Comparison of ENCODE assay signal across 24 cellular contexts in the genomic region with DNA sequence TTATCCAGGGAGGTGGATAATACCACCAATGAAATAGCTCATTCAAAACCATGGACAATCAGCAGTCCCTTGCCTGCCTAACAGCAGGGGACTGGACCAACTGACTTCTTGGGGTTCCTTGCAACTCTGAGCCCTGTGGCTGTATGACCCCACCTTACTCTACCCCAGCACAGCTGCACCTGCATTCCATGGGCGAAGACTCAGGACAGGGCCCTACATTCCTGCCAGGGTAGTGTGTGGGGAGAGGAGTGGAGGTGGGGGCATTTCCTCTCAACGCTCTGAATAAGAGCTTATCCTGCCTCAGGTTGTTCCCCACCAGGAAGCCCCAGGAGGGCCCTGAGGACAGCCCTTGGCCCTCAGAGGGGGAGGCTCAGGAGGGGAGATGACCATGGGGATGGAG.
"Had no signal": no experiment of that assay in that cellular context is flagged by ENCODE, and none has a peak within 500 bp of the region (broad histone marks: within the 10 kb centered on the region; RNA-seq: fewer than 3 reads in every experiment).

No MANE protein-coding gene starts in this region.

- DNase-seq: activated CD4-positive, alpha-beta T cell treated with anti-CD3 and anti-CD28 coated beads for 48 hours; activated CD4-positive, alpha-beta T cell treated with anti-CD3 and anti-CD28 coated beads, Interleukin-2, amount 50 U/mL, for 4 hours; activated CD4-positive, CD25-positive, alpha-beta regulatory T cell treated with anti-CD3 and anti-CD28 coated beads, Interleukin-2, amount 50 U/mL, for 72 hours; activated CD8-positive, alpha-beta memory T cell treated with anti-CD3 and anti-CD28 coated beads for 24 hours; activated gamma-delta T cell; activated naive CD4-positive, alpha-beta T cell treated with anti-CD3 and anti-CD28 coated beads for 36 hours; activated T-cell treated with anti-CD3 and anti-CD28 coated beads, Interleukin-2, amount 50 U/mL, for 4 hours; cerebellar nuclear complex; MG63; MV-4-11; NCI-H1092 treated with DMSO at 0.1 percent for 48 hours; NCI-H1417 treated with DMSO at 0.1 percent for 48 hours; NCI-H1694 treated with DMSO at 0.1 percent for 48 hours; NCI-H2029 treated with DMSO at 0.1 percent for 48 hours; NCI-H510A treated with DMSO at 0.1 percent for 48 hours; NCI-H69; NK-92 treated with Interleukin-12 subunit alpha and Interleukin-12 subunit beta, amount 100 ng/mL, for 24 hours; OCI-M1; Peyer's patch; SHP77 had no signal

- ATAC-seq: activated T-cell treated with anti-CD3 and anti-CD28 coated beads, Interleukin-2, amount 50 U/mL, for 4 hours; SK-N-SH treated with all-trans-retinoic acid at 6 μM for 48 hours had no signal

- H3K9me3 ChIP-seq: MG63, Peyer's patch, SJSA1 had no signal

- H3K27me3 ChIP-seq: brain microvascular endothelial cell, MG63, Peyer's patch, SJSA1 had no signal

- H3K4me3 ChIP-seq: MG63, Peyer's patch, SJSA1 had no signal

- H3K4me1 ChIP-seq: Peyer's patch had no signal

- H3K27ac ChIP-seq: brain microvascular endothelial cell, Peyer's patch, RWPE1, SJSA1 had no signal

- H3K36me3 ChIP-seq: brain microvascular endothelial cell, MG63, Peyer's patch, SJSA1 had no signal
